8 cellular contexts compared by ENCODE assay signal in the genomic region with DNA sequence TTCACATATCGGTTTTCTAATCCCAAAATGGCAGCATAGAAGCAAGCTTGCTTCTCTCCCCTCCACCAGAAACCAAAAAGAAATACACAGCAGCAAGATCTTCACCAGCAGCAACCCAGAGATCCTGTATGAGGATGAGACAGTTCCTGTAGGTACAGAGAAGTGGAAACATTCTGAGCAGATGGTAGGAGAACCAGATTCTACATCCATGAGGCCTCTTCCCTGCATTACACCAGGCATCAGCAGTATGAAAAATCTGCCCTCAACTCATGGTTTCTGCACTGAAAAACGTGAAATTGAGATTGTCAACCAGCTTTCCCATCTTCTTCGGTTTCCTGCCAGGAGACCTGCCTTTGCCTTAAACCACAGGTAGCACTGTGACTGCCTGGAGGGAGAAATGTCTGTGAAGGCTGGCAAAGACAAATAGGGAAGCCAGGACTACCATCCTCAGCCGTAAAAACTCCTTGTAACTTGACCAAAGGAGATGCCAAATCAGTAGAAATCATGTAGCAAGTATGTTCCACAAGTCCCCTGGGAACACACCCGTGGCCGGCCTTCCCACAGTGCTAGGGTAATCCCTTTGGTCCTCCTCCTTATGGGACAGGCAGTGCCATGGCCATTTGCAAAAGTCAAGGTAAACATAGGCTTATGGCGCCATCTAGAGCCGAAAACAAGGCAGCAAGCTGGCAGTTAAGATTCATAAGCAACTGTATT. TPM values are rescaled to one million over a fixed set of nuclear protein-coding genes. Genes with fewer than 3 reads are reported as not detected.
DNase-seq lines count a peak whose midpoint lies in the region; ATAC-seq and TF ChIP-seq lines count a peak whose summit lies in the region.

No MANE protein-coding gene starts in this region.

- no peaks in the 10 kb centered on the region for H3K36me3 ChIP-seq in Loucy (ENCODE audit: insufficient read depth, low read length)
- H3K36me3 ChIP-seq in ascending aorta: no peaks in the 10 kb centered on the region
- H3K36me3 ChIP-seq in hepatocyte (replicated peaks; ENCODE audit: insufficient read depth, low read depth): no peaks in the 10 kb centered on the region

- H4K20me1 ChIP-seq in Loucy (ENCODE audit: insufficient read depth, low read length, poor library complexity, severe bottlenecking) (no peaks in the 10 kb centered on the region), hepatocyte (ENCODE audit: insufficient read depth, poor library complexity, severe bottlenecking) (no peaks in the 10 kb centered on the region)

- intact Hi-C loops in ascending aorta (cut with DNase I) (loop anchor here (2.0 to 10.0 kb wide), 5 partner anchors 37 to 539 kb away; a partner anchor contains a TSS), sciatic nerve (cut with DNase I) (no loop called here)

- H2AFZ ChIP-seq in Loucy (ENCODE audit: low read length): peak overlapping the region; percentile 88
- peak overlapping the region; percentile 37 for H2AFZ ChIP-seq in hepatocyte

- TF ChIP-seq CTCF in Loucy (conservative IDR thresholded peaks at IDR 0.05; ENCODE audit: low read length): peak; percentile 95
- peak; percentile 68 to 82 (median 70) for TF ChIP-seq CTCF in ascending aorta (IDR thresholded peaks at IDR 0.05)
- peak; percentile 86 for TF ChIP-seq CTCF in hepatocyte (IDR thresholded peaks at IDR 0.05; ENCODE audit: poor library complexity)

- no peaks in the 10 kb centered on the region for H3K9me2 ChIP-seq in Loucy (replicated peaks; ENCODE audit: low read depth, low read length)
- H3K9me2 ChIP-seq in hepatocyte (replicated peaks; ENCODE audit: insufficient read depth): no peaks in the 10 kb centered on the region

- H3K79me2 ChIP-seq in Loucy (ENCODE audit: insufficient read depth, low read length): no peaks in the 10 kb centered on the region
- no peaks in the 10 kb centered on the region for H3K79me2 ChIP-seq in hepatocyte

- H3K4me1 ChIP-seq in Loucy (ENCODE audit: insufficient read depth, low read length, poor library complexity, severe bottlenecking): peaks cover 5% of the 10 kb centered on the region
- no peaks in the 10 kb centered on the region for H3K4me1 ChIP-seq in ascending aorta
- H3K4me1 ChIP-seq in hepatocyte (ENCODE audit: insufficient read depth): no peaks in the 10 kb centered on the region

- no peaks in the 10 kb centered on the region for H3F3A ChIP-seq in Loucy (ENCODE audit: low read depth)

- H3K4me3 ChIP-seq in Loucy (ENCODE audit: low read length, poor library complexity, severe bottlenecking): no peak overlapping the region
- no peak overlapping the region for H3K4me3 ChIP-seq in ascending aorta
- no peak overlapping the region for H3K4me3 ChIP-seq in hepatocyte

- 33% methylated on average over 8 of the region's 8 CpGs for WGBS in hepatocyte (ENCODE audit: low lambda C conversion rate, missing lambda C conversion rate)

- ATAC-seq in GM21515 (IDR thresholded peaks at IDR 0.05; ENCODE audit: unreplicated experiment) (peak; percentile 83), sciatic nerve (peak; percentile 83), GM18861 (IDR thresholded peaks at IDR 0.05; ENCODE audit: unreplicated experiment) (no peak)

- H3K27me3 ChIP-seq in Loucy (ENCODE audit: insufficient read depth, low read length, poor library complexity, severe bottlenecking) (no peaks in the 10 kb centered on the region), ascending aorta (no peaks in the 10 kb centered on the region), hepatocyte (no peaks in the 10 kb centered on the region)

- no peak overlapping the region for H3K9ac ChIP-seq in Loucy (ENCODE audit: low read depth, low read length, poor library complexity, severe bottlenecking)

- H3K9me3 ChIP-seq in Loucy (ENCODE audit: insufficient read depth, low read depth, low read length) (peaks cover 3% of the 10 kb centered on the region; the same call in 1 of the 2 replicates), ascending aorta (no peaks in the 10 kb centered on the region), hepatocyte (ENCODE audit: low read depth) (no peaks in the 10 kb centered on the region)

- DNase-seq in DMS53 treated with DMSO at 0.1 percent for 48 hours (lab: John Stamatoyannopoulos, UW; ENCODE audit: unreplicated experiment) (peak; percentile 60), SHP77 treated with DMSO at 0.1 percent for 48 hours (lab: John Stamatoyannopoulos, UW) (peak; percentile 58), ascending aorta (ENCODE audit: low spot score in 2 of 2) (peak in 1 of 2 donors; percentile 91), hepatocyte (ENCODE audit: low spot score) (peak; percentile 83), sciatic nerve (ENCODE audit: low spot score) (peak; percentile 83)

- H3K27ac ChIP-seq in ascending aorta (no peak overlapping the region), hepatocyte (no peak overlapping the region)

- H3K4me2 ChIP-seq in Loucy (ENCODE audit: low read depth, low read length, poor library complexity, severe bottlenecking) (no peak overlapping the region), hepatocyte (peak overlapping the region; percentile 34)

RNA-seq across cellular contexts. Expression of a gene that starts 24.0 kb away (rescaled TPM):
- total RNA-seq in ascending aorta: not detected
- total RNA-seq in hepatocyte: 29.4 and 32.0 TPM in 2 replicates
- 20.0 and 26.3 TPM in 2 replicates for polyA plus RNA-seq in hepatocyte
- total RNA-seq in sciatic nerve: 18.4 TPM

RNA-seq across cellular contexts. Expression of a gene that starts 34.9 kb away (rescaled TPM):
- 254 TPM for total RNA-seq in ascending aorta
- total RNA-seq in hepatocyte: 105 and 137 TPM in 2 replicates
- polyA plus RNA-seq in hepatocyte: 284 and 334 TPM in 2 replicates
- total RNA-seq in sciatic nerve: 26.4 TPM

Comparison
In these comparisons a context has a peak if more than half of its experiments do, and no peak if none do; other contexts are left out.
1. RNA of a gene that starts 24.0 kb away (total RNA-seq): 29.4 to 32.0 TPM in hepatocyte and 18.4 TPM in sciatic nerve (single experiment); not detected in ascending aorta (single experiment); every median in the first group is over 10 times any median in the second.
2. Peak in every context shown above with its lines, with median percentiles within 50 percentile points of each other: CTCF ChIP-seq.